In genomic region chr2:172415759-172416158, GRCh38 we compare ENCODE assay signal across 17 cellular contexts.
"Had no signal": no experiment of that assay in that cellular context is flagged by ENCODE, and none has a peak within 500 bp of the region (broad histone marks: within the 10 kb centered on the region; RNA-seq: fewer than 3 reads in every experiment).

No MANE protein-coding gene starts in this region.

- H3K36me3 ChIP-seq: gastrocnemius medialis, heart right ventricle, left lung, right lobe of liver, upper lobe of right lung had no signal

- H3K4me3 ChIP-seq: dorsolateral prefrontal cortex, gastrocnemius medialis, heart right ventricle, left lung, right lobe of liver, smooth muscle cell, upper lobe of right lung had no signal

- H3K27me3 ChIP-seq: gastrocnemius medialis, heart right ventricle, left lung, right lobe of liver, upper lobe of right lung had no signal

- H3K4me1 Mint-ChIP-seq: activated naive CD8-positive, alpha-beta T cell treated with anti-CD3 and anti-CD28 coated beads, Interleukin-2, amount 50 U/mL, for 24 hours had no signal

- H3K9me3 Mint-ChIP-seq: activated naive CD8-positive, alpha-beta T cell treated with anti-CD3 and anti-CD28 coated beads, Interleukin-2, amount 50 U/mL, for 24 hours had no signal

- DNase-seq: activated CD4-positive, CD25-positive, alpha-beta regulatory T cell treated with anti-CD3 and anti-CD28 coated beads, Interleukin-2, amount 50 U/mL, for 72 hours; activated naive CD4-positive, alpha-beta T cell treated with Interleukin-2 at 50 U/mL for 16 hours; activated naive CD8-positive, alpha-beta T cell treated with anti-CD3 and anti-CD28 coated beads, Interleukin-2, amount 50 U/mL, for 24 hours; activated T-cell treated with anti-CD3 and anti-CD28 coated beads for 4 hours; aorta; dorsolateral prefrontal cortex; endodermal cell; gastrocnemius medialis; heart right ventricle; left lung; mammary epithelial cell; nucleus accumbens; right lobe of liver; stimulated activated naive CD8-positive, alpha-beta T cell treated with anti-CD3 and anti-CD28 coated beads, Interleukin-15, Interleukin-2, amounts not matched to agents 100 U/mL and 50 U/mL, for 24 hours; upper lobe of right lung had no signal

- H3K4me2 ChIP-seq: smooth muscle cell had no signal

- H3K9me3 ChIP-seq: gastrocnemius medialis, right lobe of liver, upper lobe of right lung had no signal

- H3K27ac Mint-ChIP-seq: activated naive CD8-positive, alpha-beta T cell treated with anti-CD3 and anti-CD28 coated beads, Interleukin-2, amount 50 U/mL, for 24 hours; endodermal cell; progenitor cell of endocrine pancreas had no signal

- H3K4me3 Mint-ChIP-seq: activated naive CD8-positive, alpha-beta T cell treated with anti-CD3 and anti-CD28 coated beads, Interleukin-2, amount 50 U/mL, for 24 hours; endodermal cell had no signal

- H3K4me1 ChIP-seq: gastrocnemius medialis, heart right ventricle, left lung, right lobe of liver, upper lobe of right lung had no signal

- ATAC-seq: gastrocnemius medialis, heart right ventricle, left lung, right lobe of liver, upper lobe of right lung had no signal

- H3K27ac ChIP-seq: dorsolateral prefrontal cortex, gastrocnemius medialis, heart right ventricle, left lung, right lobe of liver, upper lobe of right lung had no signal
